ENCODE assay signal across 15 cellular contexts in genomic region chr9:119938871-119939270, GRCh38.
"Had no signal": no experiment of that assay in that cellular context is flagged by ENCODE, and none has a peak within 500 bp of the region (broad histone marks: within the 10 kb centered on the region; RNA-seq: fewer than 3 reads in every experiment).

No MANE protein-coding gene starts in this region.

- H3K9me3 ChIP-seq: colonic mucosa, esophagus muscularis mucosa, left lung, mucosa of descending colon, pancreas, transverse colon had no signal

- H3K27ac Mint-ChIP-seq: stimulated activated memory B cell treated with anti-CD40 and anti-IgM and Interleukin-4, amounts not matched to agents 10 μg/mL and 1 μg/mL and 100 μg/mL, for 72 hours had no signal

- H3K27ac ChIP-seq: colonic mucosa, left lung, pancreas, transverse colon had no signal

- H3K4me3 Mint-ChIP-seq: naive thymus-derived CD4-positive, alpha-beta T cell; stimulated activated memory B cell treated with anti-CD40 and anti-IgM and Interleukin-4, amounts not matched to agents 10 μg/mL and 1 μg/mL and 100 μg/mL, for 72 hours had no signal

- DNase-seq: activated naive CD4-positive, alpha-beta T cell; activated T-cell treated with anti-CD3 and anti-CD28 coated beads for 4 hours; aorta; colonic mucosa; foreskin fibroblast; hippocampal formation; left lung; mucosa of descending colon; naive thymus-derived CD4-positive, alpha-beta T cell; pancreas; stimulated activated CD4-positive, alpha-beta T cell treated with anti-CD3 and anti-CD28 coated beads, Interleukin-2, amount 100 ng/mL, for 48 hours; substantia nigra; transverse colon had no signal

- H3K27me3 Mint-ChIP-seq: stimulated activated memory B cell treated with anti-CD40 and anti-IgM and Interleukin-4, amounts not matched to agents 10 μg/mL and 1 μg/mL and 100 μg/mL, for 72 hours had no signal

- H3K4me1 ChIP-seq: colonic mucosa, left lung, pancreas, transverse colon had no signal

- H3K4me3 ChIP-seq: colonic mucosa, esophagus muscularis mucosa, left lung, mucosa of descending colon, pancreas, transverse colon had no signal

- ATAC-seq: left lung; mucosa of descending colon; naive thymus-derived CD4-positive, alpha-beta T cell; pancreas; stimulated activated memory B cell treated with anti-CD40 and anti-IgM and Interleukin-4, amounts not matched to agents 10 μg/mL and 1 μg/mL and 100 μg/mL, for 72 hours had no signal

- H3K36me3 Mint-ChIP-seq: naive thymus-derived CD4-positive, alpha-beta T cell; stimulated activated memory B cell treated with anti-CD40 and anti-IgM and Interleukin-4, amounts not matched to agents 10 μg/mL and 1 μg/mL and 100 μg/mL, for 72 hours had no signal

- H3K4me1 Mint-ChIP-seq: stimulated activated memory B cell treated with anti-CD40 and anti-IgM and Interleukin-4, amounts not matched to agents 10 μg/mL and 1 μg/mL and 100 μg/mL, for 72 hours had no signal

- H3K27me3 ChIP-seq: colonic mucosa, esophagus muscularis mucosa, left lung, pancreas, transverse colon had no signal

- H3K36me3 ChIP-seq: colonic mucosa, esophagus muscularis mucosa, left lung, pancreas, transverse colon had no signal

- H3K9me3 Mint-ChIP-seq: stimulated activated memory B cell treated with anti-CD40 and anti-IgM and Interleukin-4, amounts not matched to agents 10 μg/mL and 1 μg/mL and 100 μg/mL, for 72 hours had no signal
